19 cellular contexts compared by ENCODE assay signal in genomic region chr19:1487576-1488281, GRCh38. TPM values are rescaled to one million over a fixed set of nuclear protein-coding genes. Genes with fewer than 3 reads are reported as not detected.
DNase-seq lines count a peak whose midpoint lies in the region; ATAC-seq and TF ChIP-seq lines count a peak whose summit lies in the region.
"Had no signal": no experiment of that assay in that cellular context is flagged by ENCODE, and none has a peak within 500 bp of the region (broad histone marks: within the 10 kb centered on the region; RNA-seq: fewer than 3 reads in every experiment).

No MANE protein-coding gene starts in this region.

- H3K36me3 ChIP-seq in NT2/D1 (ENCODE audit: insufficient read depth, insufficient read length, low read length) (no peaks in the 10 kb centered on the region), neuronal stem cell (replicated peaks in 1 of 2; ENCODE audit: control insufficient read depth in 2 of 2, insufficient read depth in 2 of 2, low read length in 2 of 2) (no peaks in the 10 kb centered on the region)

- POLR2A ChIA-PET in GM10248 (lab: Yijun Ruan, JAX), result no interaction called here

- H3K9me3 ChIP-seq in NT2/D1 (ENCODE audit: insufficient read depth, low read length) (no peaks in the 10 kb centered on the region), neuronal stem cell (replicated peaks in 1 of 2; ENCODE audit: control insufficient read depth in 2 of 2, insufficient read depth in 1 of 2, low read depth in 1 of 2, low read length in 2 of 2) (no peaks in the 10 kb centered on the region)

- peaks cover 9% of the 10 kb centered on the region for H3K27me3 Mint-ChIP-seq in activated CD8-positive, alpha-beta memory T cell treated with anti-CD3 and anti-CD28 coated beads, Interleukin-2, amount 10 ng/mL, durations not matched to agents 7 days and 5 days
- H3K27me3 Mint-ChIP-seq in type B pancreatic cell, result peaks cover 13% of the 10 kb centered on the region

- DNase-seq in activated CD8-positive, alpha-beta memory T cell treated with anti-CD3 and anti-CD28 coated beads, Interleukin-2, amount 50 U/mL, for 4 hours, result peak; percentile 10
- no peak for DNase-seq in activated CD8-positive, alpha-beta memory T cell treated with anti-CD3 and anti-CD28 coated beads, Interleukin-2, amount 10 ng/mL, durations not matched to agents 7 days and 5 days
- DNase-seq in NT2/D1 (ENCODE audit: low read depth, low spot score) (no peak), neuronal stem cell (ENCODE audit: low spot score) (no peak), type B pancreatic cell (ENCODE audit: extremely low spot score, unreplicated experiment) (peak; percentile 69), GM10248 (ENCODE audit: extremely low spot score) (no peak), OCI-M1 (lab: John Stamatoyannopoulos, UW) (no peak)
- DNase-seq: AML-193; CD4-positive, CD25-positive, alpha-beta regulatory T cell; COR-L47; KBM-7; NCI-H1105 treated with DMSO at 0.1 percent for 48 hours; NCI-H1694; NCI-H2081 treated with DMSO at 0.1 percent for 48 hours; NCI-H748 treated with DMSO at 0.1 percent for 48 hours; NK-92 treated with Interleukin-12 subunit alpha and Interleukin-12 subunit beta, amount 100 ng/mL, for 24 hours; SIG-M5 had no signal

- CTCF ChIA-PET in activated CD8-positive, alpha-beta memory T cell treated with anti-CD3 and anti-CD28 coated beads, Interleukin-2, amount 10 ng/mL, durations not matched to agents 7 days and 5 days (lab: Charles Lee), result no interaction called here
- CTCF ChIA-PET in GM10248 (lab: Yijun Ruan, JAX), result no interaction called here

- no peak overlapping the region for H2BK120ac ChIP-seq in neuronal stem cell (ENCODE audit: low read depth, low read length)

- ATAC-seq in activated CD8-positive, alpha-beta memory T cell treated with anti-CD3 and anti-CD28 coated beads, Interleukin-2, amount 10 ng/mL, durations not matched to agents 7 days and 5 days, result no peak
- no peak for ATAC-seq in GM21515 (IDR thresholded peaks at IDR 0.05; ENCODE audit: unreplicated experiment)

- H3K27me3 ChIP-seq in NT2/D1 (ENCODE audit: insufficient read depth, insufficient read length) (peaks cover 11% of the 10 kb centered on the region), neuronal stem cell (ENCODE audit: control insufficient read depth in 3 of 3, insufficient read depth in 3 of 3, low read depth in 1 of 3, low read length in 3 of 3) (peaks cover 3 to 16% (median 14%) of the 10 kb centered on the region in 3 experiments)

- no peak overlapping the region for H2AFZ ChIP-seq in neuronal stem cell (ENCODE audit: low read length)

- peak overlapping the region; percentile 58 for H2BK15ac ChIP-seq in neuronal stem cell (ENCODE audit: low read length)

- H3K9ac ChIP-seq in NT2/D1 (ENCODE audit: insufficient read length, low read depth) (peak overlapping the region; percentile 36), neuronal stem cell (ENCODE audit: low read depth, low read length, poor library complexity) (peak overlapping the region; percentile 60)

- H3K4me1 Mint-ChIP-seq in activated CD8-positive, alpha-beta memory T cell treated with anti-CD3 and anti-CD28 coated beads, Interleukin-2, amount 10 ng/mL, durations not matched to agents 7 days and 5 days, result peaks cover 13% of the 10 kb centered on the region
- peaks cover 4% of the 10 kb centered on the region for H3K4me1 Mint-ChIP-seq in type B pancreatic cell (ENCODE audit: unreplicated experiment)

- H3K79me1 ChIP-seq in neuronal stem cell (ENCODE audit: low read depth, low read length), result peaks cover 4% of the 10 kb centered on the region

- no peak overlapping the region for H3K4ac ChIP-seq in neuronal stem cell (ENCODE audit: low read length)

- H2BK5ac ChIP-seq in neuronal stem cell (ENCODE audit: low read length), result peak overlapping the region; percentile 39

- no CpG with 5 or more reads among the region's 40 CpGs for WGBS in neuronal stem cell (ENCODE audit: extremely low coverage in 2 of 2, insufficient read length in 2 of 2, insufficient replicate concordance in 1 of 2), 2 donors

- H3K4me3 Mint-ChIP-seq in activated CD8-positive, alpha-beta memory T cell treated with anti-CD3 and anti-CD28 coated beads, Interleukin-2, amount 10 ng/mL, durations not matched to agents 7 days and 5 days, result no peak overlapping the region
- H3K4me3 Mint-ChIP-seq in type B pancreatic cell, result no peak overlapping the region
- H3K4me3 Mint-ChIP-seq: CD4-positive, CD25-positive, alpha-beta regulatory T cell had no signal

- no peak overlapping the region for H3K27ac Mint-ChIP-seq in activated CD8-positive, alpha-beta memory T cell treated with anti-CD3 and anti-CD28 coated beads, Interleukin-2, amount 10 ng/mL, durations not matched to agents 7 days and 5 days
- no peak overlapping the region for H3K27ac Mint-ChIP-seq in type B pancreatic cell
- H3K27ac Mint-ChIP-seq: CD4-positive, CD25-positive, alpha-beta regulatory T cell had no signal

- H3K18ac ChIP-seq in neuronal stem cell (ENCODE audit: low read length), result peak overlapping the region; percentile 80

- peaks cover 14% of the 10 kb centered on the region for H3K4me1 ChIP-seq in NT2/D1 (ENCODE audit: insufficient read depth, insufficient read length)
- H3K4me1 ChIP-seq in neuronal stem cell (ENCODE audit: control insufficient read depth in 2 of 2, insufficient read depth in 1 of 2, low read depth in 1 of 2, low read length in 2 of 2), result peaks cover 15% of the 10 kb centered on the region in 2 donors

- no peak overlapping the region for H3K4me2 ChIP-seq in neuronal stem cell (ENCODE audit: insufficient read depth, low read length, poor library complexity, severe bottlenecking)

- TF ChIP-seq CTCF in type B pancreatic cell (conservative IDR thresholded peaks at IDR 0.05) (no peak), GM10248 (IDR thresholded peaks at IDR 0.05; ENCODE audit: control extremely low read depth, extremely low read depth, low read depth, missing control alignments) (no peak)

- H3K23ac ChIP-seq in neuronal stem cell (ENCODE audit: low read depth, low read length, poor library complexity), result peak overlapping the region; percentile 73

- H4K8ac ChIP-seq in neuronal stem cell (ENCODE audit: low read depth, low read length), result peak overlapping the region; percentile 65

- H3K14ac ChIP-seq in neuronal stem cell (ENCODE audit: low read length), result peak overlapping the region; percentile 71

- H3K9me3 Mint-ChIP-seq in activated CD8-positive, alpha-beta memory T cell treated with anti-CD3 and anti-CD28 coated beads, Interleukin-2, amount 10 ng/mL, durations not matched to agents 7 days and 5 days (ENCODE audit: low read depth), result no peaks in the 10 kb centered on the region
- no peaks in the 10 kb centered on the region for H3K9me3 Mint-ChIP-seq in type B pancreatic cell
- H3K9me3 Mint-ChIP-seq: CD4-positive, CD25-positive, alpha-beta regulatory T cell had no signal

- no peaks in the 10 kb centered on the region for H3K36me3 Mint-ChIP-seq in activated CD8-positive, alpha-beta memory T cell treated with anti-CD3 and anti-CD28 coated beads, Interleukin-2, amount 10 ng/mL, durations not matched to agents 7 days and 5 days
- H3K36me3 Mint-ChIP-seq in type B pancreatic cell, result no peaks in the 10 kb centered on the region
- H3K36me3 Mint-ChIP-seq: CD4-positive, CD25-positive, alpha-beta regulatory T cell had no signal

- H2BK12ac ChIP-seq in neuronal stem cell (ENCODE audit: low read length), result peak overlapping the region; percentile 22

- H4K91ac ChIP-seq in neuronal stem cell (ENCODE audit: low read depth, low read length, poor library complexity), result peak overlapping the region; percentile 85

- H3K4me3 ChIP-seq in NT2/D1 (ENCODE audit: insufficient read length, low read depth) (no peak overlapping the region), neuronal stem cell (ENCODE audit: low read length in 2 of 2) (no peak overlapping the region)

- H2AK5ac ChIP-seq in neuronal stem cell (ENCODE audit: low read depth, low read length), result peak overlapping the region; percentile 95

- no peak overlapping the region for H3K27ac ChIP-seq in neuronal stem cell (replicated peaks; ENCODE audit: low read length)
- H3K27ac ChIP-seq: 22Rv1 had no signal

RNA-seq across cellular contexts. Expression of gene PCSK4, which starts 2.4 kb away (rescaled TPM):
- total RNA-seq in activated CD8-positive, alpha-beta memory T cell treated with anti-CD3 and anti-CD28 coated beads, Interleukin-2, amount 10 ng/mL, durations not matched to agents 7 days and 5 days, result 1 to 10 TPM; 1.5 to 4.4 TPM
- 8.3 TPM for polyA plus RNA-seq in neuronal stem cell (2013, experiment 1 of 2)
- polyA plus RNA-seq in neuronal stem cell (2013, experiment 2 of 2), result 7.9 TPM
- total RNA-seq in type B pancreatic cell (ENCODE audit: low replicate concordance), result 9.6 and 12.4 TPM in 2 replicates

RNA-seq across cellular contexts. Expression of gene REEP6, which starts 3.3 kb away (rescaled TPM):
- total RNA-seq in activated CD8-positive, alpha-beta memory T cell treated with anti-CD3 and anti-CD28 coated beads, Interleukin-2, amount 10 ng/mL, durations not matched to agents 7 days and 5 days, result 1 to 10 TPM; 1.0 to 1.3 TPM
- polyA plus RNA-seq in neuronal stem cell (2013, experiment 1 of 2), result 18.0 TPM
- 17.5 TPM for polyA plus RNA-seq in neuronal stem cell (2013, experiment 2 of 2)
- total RNA-seq in type B pancreatic cell (ENCODE audit: low replicate concordance), result 17.3 and 34.5 TPM in 2 replicates

RNA-seq across cellular contexts. Expression of gene C19orf25, which starts 8.7 kb away (rescaled TPM):
- 10 to 100 TPM; 43.3 to 48.9 TPM for total RNA-seq in activated CD8-positive, alpha-beta memory T cell treated with anti-CD3 and anti-CD28 coated beads, Interleukin-2, amount 10 ng/mL, durations not matched to agents 7 days and 5 days
- 22.9 TPM for polyA plus RNA-seq in neuronal stem cell (2013, experiment 1 of 2)
- 21.4 TPM for polyA plus RNA-seq in neuronal stem cell (2013, experiment 2 of 2)
- 36.6 and 37.5 TPM in 2 replicates for total RNA-seq in type B pancreatic cell (ENCODE audit: low replicate concordance)

RNA-seq across cellular contexts. Expression of gene ADAMTSL5, which starts 25.1 kb away (rescaled TPM):
- total RNA-seq in activated CD8-positive, alpha-beta memory T cell treated with anti-CD3 and anti-CD28 coated beads, Interleukin-2, amount 10 ng/mL, durations not matched to agents 7 days and 5 days, result 1 to 10 TPM in 1 of 2 experiments, under 1 TPM in 1; 0.91 to 1.2 TPM
- 0.31 TPM for polyA plus RNA-seq in neuronal stem cell (2013, experiment 1 of 2)
- polyA plus RNA-seq in neuronal stem cell (2013, experiment 2 of 2), result 0.21 TPM
- 3.4 and 10.6 TPM in 2 replicates for total RNA-seq in type B pancreatic cell (ENCODE audit: low replicate concordance)

RNA-seq across cellular contexts. Expression of gene PLK5, which starts 36.1 kb away (rescaled TPM):
- total RNA-seq in activated CD8-positive, alpha-beta memory T cell treated with anti-CD3 and anti-CD28 coated beads, Interleukin-2, amount 10 ng/mL, durations not matched to agents 7 days and 5 days, result not detected
- polyA plus RNA-seq in neuronal stem cell (2013, experiment 1 of 2), result 0.18 TPM
- 0.25 TPM for polyA plus RNA-seq in neuronal stem cell (2013, experiment 2 of 2)
- total RNA-seq in type B pancreatic cell (ENCODE audit: low replicate concordance), result 0.24 TPM in 1 of 2 replicates, not detected in the other
- total RNA-seq: CD4-positive, CD25-positive, alpha-beta regulatory T cell had no signal
- polyA plus RNA-seq: CD4-positive, CD25-positive, alpha-beta regulatory T cell had no signal

Comparison
In these comparisons a context has a peak if more than half of its experiments do, and no peak if none do; other contexts are left out.
1. DNase-seq: peak in activated CD8-positive, alpha-beta memory T cell treated with anti-CD3 and anti-CD28 coated beads, Interleukin-2, amount 50 U/mL, for 4 hours (single experiment) and type B pancreatic cell (single experiment); none in activated CD8-positive, alpha-beta memory T cell treated with anti-CD3 and anti-CD28 coated beads, Interleukin-2, amount 10 ng/mL, durations not matched to agents 7 days and 5 days (single experiment), NT2/D1 (single experiment), neuronal stem cell (single experiment), GM10248 (single experiment) and OCI-M1 (single experiment).